ENCODE assay signal across 26 cellular contexts in genomic region chr16:10933865-10934264, GRCh38. TPM values are rescaled to one million over a fixed set of nuclear protein-coding genes. Genes with fewer than 3 reads are reported as not detected.
DNase-seq lines count a peak whose midpoint lies in the region; ATAC-seq, FAIRE-seq and TF ChIP-seq lines count a peak whose summit lies in the region.
"Had no signal": no experiment of that assay in that cellular context is flagged by ENCODE, and none has a peak within 500 bp of the region (broad histone marks: within the 10 kb centered on the region; RNA-seq: fewer than 3 reads in every experiment).

No MANE protein-coding gene starts in this region.

- TF ChIP-seq POLR2A in GM19193 (IDR thresholded peaks at IDR 0.05; ENCODE audit: extremely low read depth, insufficient read depth, insufficient read length) = peak; percentile 12
- no peak for TF ChIP-seq POLR2A in gastrocnemius medialis (IDR thresholded peaks at IDR 0.05)
- TF ChIP-seq POLR2A in GM12892 (IDR thresholded peaks at IDR 0.05; ENCODE audit: low read depth, low read length) = no peak; the same call in 1 of the 2 replicates

- H3K36me3 ChIP-seq in gastrocnemius medialis = peaks cover 0 to 4% of the 10 kb centered on the region in 2 donors

- H3K4me1 Mint-ChIP-seq in activated naive CD8-positive, alpha-beta T cell (ENCODE audit: low read depth) = peaks cover 54% of the 10 kb centered on the region
- H3K4me1 Mint-ChIP-seq in activated naive CD8-positive, alpha-beta T cell treated with anti-CD3 and anti-CD28 coated beads, Interleukin-2, amount 50 U/mL, for 24 hours = peaks cover 62% of the 10 kb centered on the region
- peaks cover 51% of the 10 kb centered on the region for H3K4me1 Mint-ChIP-seq in central memory CD8-positive, alpha-beta T cell

- H3K36me3 Mint-ChIP-seq in activated naive CD8-positive, alpha-beta T cell = peaks cover 4% of the 10 kb centered on the region
- peaks cover 25% of the 10 kb centered on the region for H3K36me3 Mint-ChIP-seq in activated naive CD8-positive, alpha-beta T cell treated with anti-CD3 and anti-CD28 coated beads, Interleukin-2, amount 50 U/mL, for 24 hours (ENCODE audit: low read depth)
- peaks cover 16% of the 10 kb centered on the region for H3K36me3 Mint-ChIP-seq in central memory CD8-positive, alpha-beta T cell (ENCODE audit: insufficient read depth)

- no peaks in the 10 kb centered on the region for H3K27me3 ChIP-seq in gastrocnemius medialis
- no peaks in the 10 kb centered on the region for H3K27me3 ChIP-seq in foreskin keratinocyte
- H3K27me3 ChIP-seq: BE2C, esophagus muscularis mucosa had no signal

- H3K4me3 ChIP-seq in gastrocnemius medialis = no peak overlapping the region
- H3K4me3 ChIP-seq: esophagus muscularis mucosa, mucosa of descending colon, skin epidermis had no signal

- ATAC-seq in activated naive CD8-positive, alpha-beta T cell treated with anti-CD3 and anti-CD28 coated beads, Interleukin-2, amount 50 U/mL, for 24 hours = no peak
- no peak for ATAC-seq in central memory CD8-positive, alpha-beta T cell (replicated peaks; ENCODE audit: extremely low read depth, poor library complexity, severe bottlenecking)
- ATAC-seq in gastrocnemius medialis = no peak
- no peak for ATAC-seq in GM19324 (IDR thresholded peaks at IDR 0.05; ENCODE audit: low FRiP score, unreplicated experiment)
- ATAC-seq in foreskin keratinocyte = no peak
- ATAC-seq: activated naive CD4-positive, alpha-beta T cell treated with anti-CD3 and anti-CD28 coated beads, Interleukin-2, amount 50 U/mL, for 72 hours; mucosa of descending colon had no signal

- TF ChIP-seq CTCF in gastrocnemius medialis (IDR thresholded peaks at IDR 0.05 in 4 of 5, conservative IDR thresholded peaks at IDR 0.05 in 1 of 5) = no peak
- TF ChIP-seq CTCF in foreskin keratinocyte (conservative IDR thresholded peaks at IDR 0.05) = no peak

- in situ Hi-C loops in gastrocnemius medialis (cut with MboI; ENCODE audit: low sequenced_read_pairs in 4 of 4) = no loop called here

- peaks cover 78 to 80% of the 10 kb centered on the region in 2 donors for H3K4me1 ChIP-seq in gastrocnemius medialis
- no peaks in the 10 kb centered on the region for H3K4me1 ChIP-seq in foreskin keratinocyte
- H3K4me1 ChIP-seq: BE2C had no signal

- no peaks in the 10 kb centered on the region for H3K9me3 ChIP-seq in gastrocnemius medialis
- H3K9me3 ChIP-seq: BE2C, esophagus muscularis mucosa, mucosa of descending colon had no signal

- no peak for DNase-seq in activated naive CD8-positive, alpha-beta T cell treated with anti-CD3 and anti-CD28 coated beads, Interleukin-2, amount 50 U/mL, for 24 hours
- DNase-seq in central memory CD8-positive, alpha-beta T cell (ENCODE audit: low spot score in 2 of 2) = no peak
- no peak for DNase-seq in gastrocnemius medialis
- DNase-seq in GM12892 (ENCODE audit: insufficient read length) = no peak
- no peak for DNase-seq in foreskin keratinocyte
- DNase-seq: activated CD4-positive, alpha-beta T cell treated with anti-CD3 and anti-CD28 coated beads, Interleukin-2, amount 10 ng/mL, durations not matched to agents 24 days and 14 days; BE2C; COR-L47; DMS79 treated with DMSO at 0.1 percent for 48 hours; effector memory CD4-positive, alpha-beta T cell; H7; Karpas-422; NCI-H2171 treated with DMSO at 0.1 percent for 48 hours; NCI-H526; stimulated activated CD4-positive, alpha-beta T cell treated with anti-CD3 and anti-CD28 coated beads, Interleukin-1b, Interleukin-23, amount 100 ng/mL, for 48 hours had no signal

- intact Hi-C loops in gastrocnemius medialis (cut with DNase I; ENCODE audit: low total_unique reads) = no loop called here

- FAIRE-seq in GM12892 (lab: Jason Lieb, UNC) = no peak
- FAIRE-seq: frontal cortex had no signal

- H3K27me3 Mint-ChIP-seq in activated naive CD8-positive, alpha-beta T cell = no peaks in the 10 kb centered on the region
- no peaks in the 10 kb centered on the region for H3K27me3 Mint-ChIP-seq in activated naive CD8-positive, alpha-beta T cell treated with anti-CD3 and anti-CD28 coated beads, Interleukin-2, amount 50 U/mL, for 24 hours
- H3K27me3 Mint-ChIP-seq in central memory CD8-positive, alpha-beta T cell = no peaks in the 10 kb centered on the region
- H3K27me3 Mint-ChIP-seq: activated CD4-positive, alpha-beta T cell treated with anti-CD3 and anti-CD28 coated beads, Interleukin-2, amount 10 ng/mL, durations not matched to agents 24 days and 14 days had no signal

- peak overlapping the region; percentile 64 for H3K27ac Mint-ChIP-seq in activated naive CD8-positive, alpha-beta T cell
- no peak overlapping the region for H3K27ac Mint-ChIP-seq in activated naive CD8-positive, alpha-beta T cell treated with anti-CD3 and anti-CD28 coated beads, Interleukin-2, amount 50 U/mL, for 24 hours
- H3K27ac Mint-ChIP-seq in central memory CD8-positive, alpha-beta T cell (ENCODE audit: low read depth) = no peak overlapping the region
- H3K27ac Mint-ChIP-seq: activated CD4-positive, alpha-beta T cell treated with anti-CD3 and anti-CD28 coated beads, Interleukin-2, amount 10 ng/mL, durations not matched to agents 24 days and 14 days; activated T-helper 2 cell treated with anti-CD3 and anti-CD28 coated beads, Interferon-gamma antibody, Interleukin-2, Interleukin-4, amounts not matched to agents 10 μg/mL and 5 μg/mL and 100 μg/mL, durations not matched to agents 14 hours and 24 hours and 36 hours had no signal

- H3K9me3 Mint-ChIP-seq in activated naive CD8-positive, alpha-beta T cell (ENCODE audit: low read depth) = no peaks in the 10 kb centered on the region
- no peaks in the 10 kb centered on the region for H3K9me3 Mint-ChIP-seq in activated naive CD8-positive, alpha-beta T cell treated with anti-CD3 and anti-CD28 coated beads, Interleukin-2, amount 50 U/mL, for 24 hours
- no peaks in the 10 kb centered on the region for H3K9me3 Mint-ChIP-seq in central memory CD8-positive, alpha-beta T cell
- H3K9me3 Mint-ChIP-seq: activated CD4-positive, alpha-beta T cell treated with anti-CD3 and anti-CD28 coated beads, Interleukin-2, amount 10 ng/mL, durations not matched to agents 24 days and 14 days; activated naive CD4-positive, alpha-beta T cell treated with anti-CD3 and anti-CD28 coated beads, Interleukin-2, amount 50 U/mL, for 72 hours; activated T-helper 2 cell treated with anti-CD3 and anti-CD28 coated beads, Interferon-gamma antibody, Interleukin-2, Interleukin-4, amounts not matched to agents 10 μg/mL and 5 μg/mL and 100 μg/mL, durations not matched to agents 14 hours and 24 hours and 36 hours; neural crest cell had no signal

- H3K4me3 Mint-ChIP-seq in activated naive CD8-positive, alpha-beta T cell = no peak overlapping the region
- H3K4me3 Mint-ChIP-seq in activated naive CD8-positive, alpha-beta T cell treated with anti-CD3 and anti-CD28 coated beads, Interleukin-2, amount 50 U/mL, for 24 hours = no peak overlapping the region
- peak overlapping the region; percentile 29 for H3K4me3 Mint-ChIP-seq in central memory CD8-positive, alpha-beta T cell
- H3K4me3 Mint-ChIP-seq: activated CD4-positive, alpha-beta T cell treated with anti-CD3 and anti-CD28 coated beads, Interleukin-2, amount 10 ng/mL, durations not matched to agents 24 days and 14 days; neural crest cell had no signal

- H3K27ac ChIP-seq in gastrocnemius medialis (peak overlapping the region; percentile 91 to 96 (median 94)), foreskin keratinocyte (no peak overlapping the region)
- H3K27ac ChIP-seq: esophagus muscularis mucosa had no signal

RNA-seq across cellular contexts. Expression of gene DEXI, which starts 8.4 kb away (rescaled TPM):
- total RNA-seq in gastrocnemius medialis = 100 to 1,000 TPM in 3 of 4 donors, 10 to 100 TPM in 1; 83.9 to 184 (median 127) TPM
- polyA plus RNA-seq in GM12892 (2012; ENCODE audit: missing spikeins) = 8.4 TPM
- 42.8 and 45.1 TPM in 2 replicates for total RNA-seq in foreskin keratinocyte
- 40.4 and 43.1 TPM in 2 replicates for polyA plus RNA-seq in foreskin keratinocyte

RNA-seq across cellular contexts. Expression of gene CLEC16A, which starts 10.5 kb away (rescaled TPM):
- total RNA-seq in gastrocnemius medialis (10 to 100 TPM; 24.5 to 33.0 (median 29.3) TPM), foreskin keratinocyte (21.0 and 22.0 TPM in 2 replicates)
- 15.4 TPM for polyA plus RNA-seq in GM12892 (2012; ENCODE audit: missing spikeins)
- polyA plus RNA-seq in foreskin keratinocyte = 11.4 and 12.0 TPM in 2 replicates

RNA-seq across cellular contexts. Expression of gene CIITA, which starts 56.9 kb away (rescaled TPM):
- total RNA-seq in gastrocnemius medialis (1 to 10 TPM; 2.3 to 9.1 (median 5.1) TPM), foreskin keratinocyte (0.07 TPM in 1 of 2 replicates, not detected in the other)
- 89.5 TPM for polyA plus RNA-seq in GM12892 (2012; ENCODE audit: missing spikeins)
- 0.03 and 0.06 TPM in 2 replicates for polyA plus RNA-seq in foreskin keratinocyte
- total RNA-seq: A673, H7, neural crest cell had no signal
